Comparison of ENCODE assay signal across 18 cellular contexts in the genomic region with DNA sequence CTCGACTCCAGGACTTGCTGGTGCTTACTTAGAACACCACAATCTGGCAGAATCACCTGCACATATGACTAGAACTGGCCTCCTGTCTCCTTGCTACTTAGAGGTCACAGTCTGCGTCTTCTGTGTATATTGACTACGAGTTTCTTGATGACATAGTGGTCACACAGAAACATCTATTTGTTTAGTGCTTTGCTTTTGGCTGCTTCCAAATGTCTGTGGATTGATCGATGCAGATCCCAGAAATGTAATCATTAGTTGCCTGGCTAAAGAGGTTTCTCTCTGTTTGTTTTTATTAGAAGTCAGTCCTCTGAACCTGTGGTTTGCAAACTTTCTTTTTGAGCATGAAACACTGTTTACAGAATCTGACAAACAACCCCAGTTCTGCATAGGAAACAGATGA.
DNase-seq lines count a peak whose midpoint lies in the region; ATAC-seq and TF ChIP-seq lines count a peak whose summit lies in the region.
"Had no signal": no experiment of that assay in that cellular context is flagged by ENCODE, and none has a peak within 500 bp of the region (broad histone marks: within the 10 kb centered on the region; RNA-seq: fewer than 3 reads in every experiment).

No MANE protein-coding gene starts in this region.

- H3K79me2 ChIP-seq in osteoblast (ENCODE audit: insufficient read depth, low read length), result peaks cover 41% of the 10 kb centered on the region

- peak in 1 of 2 experiments; percentile 52 for DNase-seq in SJSA1 (ENCODE audit: low read depth in 1 of 2, low spot score in 2 of 2)
- no peak for DNase-seq in esophagus muscularis mucosa (ENCODE audit: extremely low spot score)
- no peak for DNase-seq in osteoblast (ENCODE audit: insufficient read length, low spot score, missing footprints)
- no peak for DNase-seq in upper lobe of left lung
- DNase-seq in GM03348 (ENCODE audit: low spot score), result no peak
- no peak for DNase-seq in NCI-H526 (lab: John Stamatoyannopoulos, UW)
- DNase-seq in lower leg skin (ENCODE audit: low spot score in 2 of 2), result no peak
- DNase-seq: activated gamma-delta T cell treated with Interleukin-2 at 50 U/mL for 16 hours, body of pancreas, C1 segment of cervical spinal cord, H9, MM.1S, mucosa of descending colon, NCI-H2081, NCI-H69, pancreas had no signal

- H4K20me1 ChIP-seq in osteoblast (ENCODE audit: insufficient read depth, low read length), result peaks cover 4% of the 10 kb centered on the region

- intact Hi-C loops in esophagus muscularis mucosa (cut with DNase I) (loop anchor here (10.0 kb wide), 1 partner anchor 278 kb away; no protein-coding TSS in a partner anchor), lower leg skin (cut with DNase I; ENCODE audit: low total_unique reads) (no loop called here)

- no peak overlapping the region for H2AFZ ChIP-seq in osteoblast (ENCODE audit: low read length)

- H3K9me3 ChIP-seq in SJSA1 (replicated peaks) (no peaks in the 10 kb centered on the region), esophagus muscularis mucosa (no peaks in the 10 kb centered on the region), osteoblast (ENCODE audit: low read depth, low read length) (no peaks in the 10 kb centered on the region), upper lobe of left lung (no peaks in the 10 kb centered on the region)
- H3K9me3 ChIP-seq: body of pancreas, mucosa of descending colon, pancreas had no signal

- H3K27ac ChIP-seq in SJSA1 (peak overlapping the region; percentile 94), esophagus muscularis mucosa (replicated peaks in 1 of 4) (peak overlapping the region; percentile 65 to 77 (median 67)), osteoblast (ENCODE audit: low read depth, low read length) (peak overlapping the region; percentile 97), upper lobe of left lung (peak overlapping the region in 3 of 4 donors; percentile 65 to 73 (median 72))
- H3K27ac ChIP-seq: VCaP had no signal

- 55% methylated on average over 4 of the region's 4 CpGs for WGBS in esophagus muscularis mucosa
- WGBS in upper lobe of left lung, 2 donors, result 66 to 72% methylated on average over 4 of the region's 4 CpGs
- 86 to 88% methylated on average over 4 of the region's 4 CpGs for WGBS in lower leg skin, 2 donors

- TF ChIP-seq CTCF in esophagus muscularis mucosa (IDR thresholded peaks at IDR 0.05) (no peak), osteoblast (IDR thresholded peaks at IDR 0.05; ENCODE audit: extremely low read depth, low read depth, low read length) (no peak), upper lobe of left lung (IDR thresholded peaks at IDR 0.05) (no peak), lower leg skin (IDR thresholded peaks at IDR 0.05) (peak in 1 of 3 donors; percentile 17)

- TF ChIP-seq POLR2A in esophagus muscularis mucosa (IDR thresholded peaks at IDR 0.05; ENCODE audit: low read depth) (no peak), upper lobe of left lung (IDR thresholded peaks at IDR 0.05) (no peak), lower leg skin (IDR thresholded peaks at IDR 0.05) (no peak)

- no peak overlapping the region for H3K4me2 ChIP-seq in osteoblast (ENCODE audit: insufficient read depth, low read length)

- H3K4me1 ChIP-seq in SJSA1 (replicated peaks) (peaks cover 78% of the 10 kb centered on the region), esophagus muscularis mucosa (peaks cover 32 to 78% (median 54%) of the 10 kb centered on the region in 4 donors), osteoblast (ENCODE audit: insufficient read depth, low read length) (peaks cover 47% of the 10 kb centered on the region), upper lobe of left lung (peaks cover 6 to 25% (median 11%) of the 10 kb centered on the region in 4 donors)

- no peaks in the 10 kb centered on the region for H3K36me3 ChIP-seq in SJSA1
- no peaks in the 10 kb centered on the region for H3K36me3 ChIP-seq in esophagus muscularis mucosa
- H3K36me3 ChIP-seq in osteoblast (ENCODE audit: insufficient read depth, low read length), result no peaks in the 10 kb centered on the region
- no peaks in the 10 kb centered on the region for H3K36me3 ChIP-seq in upper lobe of left lung
- H3K36me3 ChIP-seq: pancreas had no signal

- H3K4me3 ChIP-seq in SJSA1 (no peak overlapping the region), esophagus muscularis mucosa (no peak overlapping the region), osteoblast (ENCODE audit: insufficient read depth, low read length) (no peak overlapping the region), upper lobe of left lung (no peak overlapping the region), lower leg skin (ENCODE audit: low read depth, poor library complexity, severe bottlenecking) (no peak overlapping the region)
- H3K4me3 ChIP-seq: body of pancreas, mucosa of descending colon, pancreas had no signal

- no peak for ATAC-seq in upper lobe of left lung (ENCODE audit: low FRiP score in 2 of 2)
- ATAC-seq: Panc1 had no signal

- TF ChIP-seq EP300 in esophagus muscularis mucosa (IDR thresholded peaks at IDR 0.05) (no peak), upper lobe of left lung (IDR thresholded peaks at IDR 0.05) (no peak)

- H3K27me3 ChIP-seq in SJSA1 (replicated peaks) (no peaks in the 10 kb centered on the region), esophagus muscularis mucosa (no peaks in the 10 kb centered on the region), osteoblast (ENCODE audit: insufficient read depth, low read length) (no peaks in the 10 kb centered on the region), upper lobe of left lung (no peaks in the 10 kb centered on the region)
- H3K27me3 ChIP-seq: body of pancreas, pancreas had no signal
